Comparison of ENCODE assay signal across 9 cellular contexts in the genomic region with DNA sequence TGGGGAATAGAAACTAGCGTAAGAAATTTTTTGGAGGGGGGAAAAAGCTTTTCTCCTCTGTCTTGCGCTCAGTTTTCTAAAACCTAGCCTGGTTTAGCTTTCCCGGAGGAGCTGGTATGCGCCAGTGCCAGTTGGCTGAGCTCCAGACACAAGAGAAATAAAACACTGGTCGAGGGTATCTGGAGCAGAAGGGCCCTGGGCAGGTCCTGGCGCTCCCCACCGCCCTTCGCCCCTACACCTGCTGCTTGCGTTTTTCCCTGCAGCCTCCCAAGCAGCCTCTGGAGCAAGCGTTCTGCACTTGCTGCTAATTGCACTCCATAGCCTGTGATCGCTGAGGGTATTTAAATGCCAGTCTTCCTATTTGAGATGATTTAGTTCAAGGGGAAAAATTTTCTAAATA. TPM values are rescaled to one million over a fixed set of nuclear protein-coding genes. Genes with fewer than 3 reads are reported as not detected.
DNase-seq lines count a peak whose midpoint lies in the region; ATAC-seq, FAIRE-seq and TF ChIP-seq lines count a peak whose summit lies in the region.
"Had no signal": no experiment of that assay in that cellular context is flagged by ENCODE, and none has a peak within 500 bp of the region (broad histone marks: within the 10 kb centered on the region; RNA-seq: fewer than 3 reads in every experiment).

No MANE protein-coding gene starts in this region.

- H4K20me1 ChIP-seq in K562 (replicated peaks; ENCODE audit: control insufficient read depth, insufficient read depth, low read length) = no peaks in the 10 kb centered on the region

- TF ChIP-seq CTCF in K562 (IDR thresholded peaks at IDR 0.05 in 2 of 3, conservative IDR thresholded peaks at IDR 0.05 in 1 of 3; ENCODE audit: insufficient read depth in 2 of 3, low read depth in 1 of 3, low read length in 3 of 3) (no peak), thoracic aorta (IDR thresholded peaks at IDR 0.05) (no peak)

- ATAC-seq in K562 = peak; percentile 50
- ATAC-seq in thoracic aorta (ENCODE audit: insufficient number of reproducible peaks, low FRiP score, low read depth) = no peak
- no peak for ATAC-seq in HG03442 (IDR thresholded peaks at IDR 0.05; ENCODE audit: unreplicated experiment)
- no peak for ATAC-seq in GM18519 (IDR thresholded peaks at IDR 0.05; ENCODE audit: low FRiP score, unreplicated experiment)

- H3K27ac ChIP-seq in K562 (ENCODE audit: extremely low read depth, low read depth, low read length) (peak overlapping the region; percentile 81), iPS-20b (ENCODE audit: low read length) (no peak overlapping the region), thoracic aorta (no peak overlapping the region)

- H3K27me3 ChIP-seq in K562 (ENCODE audit: control insufficient read depth in 2 of 2, insufficient read depth in 2 of 2, low read length in 2 of 2) (no peaks in the 10 kb centered on the region), iPS-20b (ENCODE audit: insufficient read depth, low read length) (peaks cover 35% of the 10 kb centered on the region), thoracic aorta (replicated peaks; ENCODE audit: insufficient read depth) (no peaks in the 10 kb centered on the region)

- H3K36me3 ChIP-seq in K562 (ENCODE audit: control insufficient read depth, insufficient read depth, low read length) = no peaks in the 10 kb centered on the region
- H3K36me3 ChIP-seq in iPS-20b (ENCODE audit: insufficient read depth, low read depth, low read length) = no peaks in the 10 kb centered on the region
- no peaks in the 10 kb centered on the region for H3K36me3 ChIP-seq in thoracic aorta

- H2AFZ ChIP-seq in K562 (ENCODE audit: low read depth, low read length) = peak overlapping the region; percentile 97

- no peak for TF ChIP-seq RAD21 in K562 (CRISPR knock-in tag; conservative IDR thresholded peaks at IDR 0.05 in 1 of 2, IDR thresholded peaks at IDR 0.05 in 1 of 2)

- TF ChIP-seq EP300 in K562 (IDR thresholded peaks at IDR 0.05; ENCODE audit: low read length) = no peak

- no peaks in the 10 kb centered on the region for H3K9me1 ChIP-seq in K562 (ENCODE audit: control insufficient read depth, insufficient read depth, low read length)

- intact Hi-C loops in K562 (cut with micrococcal nuclease) = no loop called here

- POLR2A ChIA-PET in K562 (lab: Yijun Ruan, JAX) = interaction anchor here (0.7 kb wide), 1 partner anchor 19 kb away, joined by 3 read pairs; no protein-coding TSS in a partner anchor

- TF ChIP-seq POLR2A in K562 (conservative IDR thresholded peaks at IDR 0.05) = no peak

- in situ Hi-C loops in K562 (cut with MboI) = no loop called here

- CTCF ChIA-PET in K562 (lab: Yijun Ruan, JAX; ENCODE audit: low intra/inter-chr PET ratio) = no interaction called here

- H3K4me3 ChIP-seq in K562 (peak overlapping the region; percentile 63), iPS-20b (ENCODE audit: low read length) (peak overlapping the region; percentile 90), thoracic aorta (peak overlapping the region; percentile 79)

- 13% methylated on average over 11 of the region's 11 CpGs for WGBS in K562 (ENCODE audit: insufficient coverage, low coverage, missing lambda C conversion rate)

- H3K9ac ChIP-seq in K562 (ENCODE audit: insufficient read depth in 1 of 2, low read depth in 2 of 2, low read length in 2 of 2) = peak overlapping the region; percentile 70 to 85
- no peak overlapping the region; the same call in 1 of the 2 replicates for H3K9ac ChIP-seq in iPS-20b (ENCODE audit: low read depth, low read length)

- no peak for FAIRE-seq in K562 (lab: Jason Lieb, UNC)
- FAIRE-seq: A204.1 had no signal

- DNase-seq in NCI-H146 (lab: John Stamatoyannopoulos, UW) (peak; percentile 2), NCI-H146 treated with DMSO at 0.1 percent for 48 hours (lab: John Stamatoyannopoulos, UW; ENCODE audit: unreplicated experiment) (no peak), K562 (ENCODE audit: extremely low read depth in 1 of 4, low spot score in 3 of 4) (peak in 2 of 4 experiments; percentile 20 to 53), thoracic aorta (ENCODE audit: low spot score) (no peak), NAMALWA (ENCODE audit: low spot score) (no peak)

- peaks cover 65% of the 10 kb centered on the region for H3K79me2 ChIP-seq in K562 (ENCODE audit: control insufficient read depth, insufficient read depth, low read length)

- H3K4me1 ChIP-seq in K562 (replicated peaks in 1 of 2; ENCODE audit: control insufficient read depth in 2 of 2, insufficient read depth in 2 of 2, low read length in 2 of 2) (peaks cover 5 to 17% of the 10 kb centered on the region in 2 experiments; a peak in 2 of 5 replicates), iPS-20b (ENCODE audit: insufficient read depth, low read length) (0 out of 2 replicates have a peak, but pooled peaks cover 4% of the 10 kb centered on the region), thoracic aorta (ENCODE audit: control insufficient read depth in 1 of 2, low read depth in 2 of 2) (peaks cover 9 to 10% of the 10 kb centered on the region in 2 donors)

- H3K9me3 ChIP-seq in K562 (replicated peaks; ENCODE audit: control insufficient read depth, insufficient read depth, low read depth, low read length) = no peaks in the 10 kb centered on the region
- no peaks in the 10 kb centered on the region for H3K9me3 ChIP-seq in iPS-20b (ENCODE audit: insufficient read depth, low read depth, low read length)
- H3K9me3 ChIP-seq in thoracic aorta = no peaks in the 10 kb centered on the region

- BruUV-seq in K562 (replicated peaks; lab: Mats Ljungman, UMichigan) = TSS peak; percentile 55

- H3K4me2 ChIP-seq in K562 (ENCODE audit: insufficient read depth, low read length) = peak overlapping the region; percentile 84

TF ChIP-seq in K562, 482 proteins besides CTCF, POLR2A, EP300 and RAD21 (continues in another document):
- TF ChIP-seq ETV1 (tag; conservative IDR thresholded peaks at IDR 0.05; ENCODE audit: low read depth) = no peak

RNA-seq across cellular contexts. Expression of gene EREG, which starts 0.8 kb away (rescaled TPM):
- 6.4 and 18.1 TPM in 2 replicates for total RNA-seq in K562 (2011; cell fraction: chromatin; rRNA removed; ENCODE audit: low replicate concordance)
- 3.8 and 5.1 TPM in 2 replicates for total RNA-seq in K562 (2011; cell fraction: nucleolus; rRNA removed)
- 12.1 and 22.8 TPM in 2 replicates for total RNA-seq in K562 (2011; cell fraction: nucleoplasm; rRNA removed)
- 2.5 and 3.9 TPM in 2 replicates for total RNA-seq in K562 (2014; rRNA removed)
- total RNA-seq in K562 (2014; rRNA removed; fragmentation: Illumina TruSeq; extraction: Trizol) = 5.0 and 7.3 TPM in 2 replicates
- 2.4 and 2.6 TPM in 2 replicates for total RNA-seq in K562 (2015; rRNA removed; fragmentation: Illumina TruSeq; extraction: Trizol)
- total RNA-seq in K562 (2021) = 2.9 and 4.5 TPM in 2 replicates
- polyA plus RNA-seq in K562 (2011; rRNA removed) = 2.7 and 7.2 TPM in 2 replicates
- polyA plus RNA-seq in K562 (2011; cell fraction: cytosol; rRNA removed) = 0.89 and 4.7 TPM in 2 replicates
- polyA plus RNA-seq in K562 (2011; cell fraction: nucleus; rRNA removed) = 2.5 and 7.7 TPM in 2 replicates
- polyA plus RNA-seq in K562 (2012) = 1.9 and 2.3 TPM in 2 replicates
- polyA plus RNA-seq in K562 (2014; fragmentation: Illumina TruSeq; extraction: Trizol) = 2.3 and 4.5 TPM in 2 replicates
- polyA plus RNA-seq in K562 (2014; fragmentation: Nextera tagmentation; extraction: Ambion mirVana) = 1 to 10 TPM in 1 of 2 experiments, under 1 TPM in 1; 0.97 to 1.2 TPM
- polyA plus RNA-seq in K562 (2014; rRNA removed) = 1.5 and 3.1 TPM in 2 replicates
- 3.3 and 10.0 TPM in 2 replicates for polyA minus RNA-seq in K562 (2011; rRNA and poly(A)+ RNA removed)
- polyA minus RNA-seq in K562 (2011; cell fraction: cytosol; rRNA and poly(A)+ RNA removed) = 1.0 and 3.7 TPM in 2 replicates
- 5.1 and 13.9 TPM in 2 replicates for polyA minus RNA-seq in K562 (2011; cell fraction: nucleus; rRNA and poly(A)+ RNA removed)
- 1 to 10 TPM; 1.1 to 7.8 TPM for total RNA-seq in thoracic aorta

RNA-seq across cellular contexts. Expression of gene EPGN, which starts 57.5 kb away (rescaled TPM):
- 0.39 and 0.62 TPM in 2 replicates for total RNA-seq in K562 (2011; cell fraction: chromatin; rRNA removed; ENCODE audit: low replicate concordance)
- not detected in 2 replicates for total RNA-seq in K562 (2011; cell fraction: nucleolus; rRNA removed)
- not detected in 2 replicates for total RNA-seq in K562 (2011; cell fraction: nucleoplasm; rRNA removed)
- total RNA-seq in K562 (2014; rRNA removed) (not detected in 2 replicates), K562 (2014; rRNA removed; fragmentation: Illumina TruSeq; extraction: Trizol) (not detected in 2 replicates), K562 (2015; rRNA removed; fragmentation: Illumina TruSeq; extraction: Trizol) (not detected in 2 replicates), K562 (2021) (not detected in 2 replicates), thoracic aorta (1 to 10 TPM in 1 of 2 donors, not detected in 1; 1.6 TPM)
- polyA plus RNA-seq in K562 (2011; rRNA removed) (not detected in 2 replicates), K562 (2014; fragmentation: Illumina TruSeq; extraction: Trizol) (not detected in 2 replicates), K562 (2014; fragmentation: Nextera tagmentation; extraction: Ambion mirVana) (under 1 TPM; 0.10 to 0.56 TPM), K562 (2014; rRNA removed) (not detected in 2 replicates)
- not detected in 2 replicates for polyA plus RNA-seq in K562 (2011; cell fraction: cytosol; rRNA removed)
- not detected in 2 replicates for polyA plus RNA-seq in K562 (2011; cell fraction: nucleus; rRNA removed)
- 0.17 and 0.48 TPM in 2 replicates for polyA plus RNA-seq in K562 (2012)
- not detected in 2 replicates for polyA minus RNA-seq in K562 (2011; rRNA and poly(A)+ RNA removed)
- not detected in 2 replicates for polyA minus RNA-seq in K562 (2011; cell fraction: cytosol; rRNA and poly(A)+ RNA removed)
- polyA minus RNA-seq in K562 (2011; cell fraction: nucleus; rRNA and poly(A)+ RNA removed) = 0.27 and 0.44 TPM in 2 replicates
